31 cellular contexts compared by ENCODE assay signal in genomic region chr5:157020002-157020401, GRCh38. TPM values are rescaled to one million over a fixed set of nuclear protein-coding genes. Genes with fewer than 3 reads are reported as not detected.
"Had no signal": no experiment of that assay in that cellular context is flagged by ENCODE, and none has a peak within 500 bp of the region (broad histone marks: within the 10 kb centered on the region; RNA-seq: fewer than 3 reads in every experiment).

No MANE protein-coding gene starts in this region.

- H3K4me2 ChIP-seq: KMS-11, SK-N-SH had no signal

- H3K9me2 ChIP-seq: SK-N-SH had no signal

- H3K27ac ChIP-seq: ascending aorta, breast epithelium, KMS-11, Peyer's patch, SJSA1 had no signal

- H3K4me3 ChIP-seq: ascending aorta, breast epithelium, Peyer's patch, SJSA1 had no signal

- DNase-seq: activated CD4-positive, alpha-beta T cell treated with anti-CD3 and anti-CD28 coated beads for 48 hours; activated CD4-positive, alpha-beta T cell treated with anti-CD3 and anti-CD28 coated beads, Interleukin-2, amount 50 U/mL, for 48 hours; activated CD8-positive, alpha-beta memory T cell treated with anti-CD3 and anti-CD28 coated beads for 24 hours; activated CD8-positive, alpha-beta memory T cell treated with anti-CD3 and anti-CD28 coated beads, Interleukin-2, amount 10 ng/mL, durations not matched to agents 7 days and 5 days; activated CD8-positive, alpha-beta memory T cell treated with anti-CD3 and anti-CD28 coated beads, Interleukin-2, amount 50 U/mL, for 48 hours; activated gamma-delta T cell treated with Interleukin-2 at 50 U/mL for 16 hours; activated naive CD4-positive, alpha-beta T cell treated with anti-CD3 and anti-CD28 coated beads for 36 hours; activated T-cell treated with anti-CD3 and anti-CD28 coated beads, Interleukin-2, amount 50 U/mL, for 1 hour; amniotic stem cell; MM.1S; MV-4-11; NCI-H1436 treated with DMSO at 0.1 percent for 48 hours; NCI-H1694 treated with DMSO at 0.1 percent for 48 hours; NCI-H2029; NCI-H345; NCI-H524 treated with DMSO at 0.1 percent for 48 hours; Peyer's patch; RPMI8226; SHP77 treated with DMSO at 0.1 percent for 48 hours; SK-N-SH had no signal

- ATAC-seq: activated CD4-positive, CD25-positive, alpha-beta regulatory T cell treated with anti-CD3 and anti-CD28 coated beads, Interleukin-2, amount 50 U/mL, for 24 hours; activated CD8-positive, alpha-beta memory T cell treated with anti-CD3 and anti-CD28 coated beads, Interleukin-2, amount 10 ng/mL, durations not matched to agents 7 days and 5 days; WTC11 had no signal

- H3K27me3 ChIP-seq: ascending aorta, breast epithelium, Peyer's patch, SJSA1 had no signal

- H3K4me1 ChIP-seq: ascending aorta, breast epithelium, Peyer's patch, SJSA1 had no signal

- H3K36me3 ChIP-seq: ascending aorta, breast epithelium, Peyer's patch, SJSA1 had no signal

- H3K4me3 Mint-ChIP-seq: activated CD8-positive, alpha-beta memory T cell treated with anti-CD3 and anti-CD28 coated beads, Interleukin-2, amount 10 ng/mL, durations not matched to agents 7 days and 5 days; activated naive CD4-positive, alpha-beta T cell treated with anti-CD3 and anti-CD28 coated beads for 36 hours; T-helper 1 cell treated with Interleukin-12 subunit alpha and Interleukin-12 subunit beta and Interleukin-4 antibody, amounts not matched to agents 30 μg/mL and 1 μg/mL, for 36 hours; T-helper 2 cell treated with Interferon-gamma antibody and Interleukin-4, amounts not matched to agents 5 μg/mL and 100 μg/mL, for 36 hours; WTC11 had no signal

- H3K27ac Mint-ChIP-seq: activated CD8-positive, alpha-beta memory T cell treated with anti-CD3 and anti-CD28 coated beads, Interleukin-2, amount 10 ng/mL, durations not matched to agents 7 days and 5 days; activated naive CD4-positive, alpha-beta T cell treated with anti-CD3 and anti-CD28 coated beads for 36 hours; WTC11 had no signal

- H3K9me3 ChIP-seq: Peyer's patch, SJSA1, SK-N-SH had no signal

- H3K9ac ChIP-seq: KMS-11, SK-N-SH had no signal

RNA-seq across cellular contexts. Expression of gene HAVCR1, which starts 38.9 kb away (rescaled TPM):
- total RNA-seq: ascending aorta, LHCN-M2, NCI-H460, Peyer's patch, SJSA1, WTC11 had no signal
- polyA plus RNA-seq: SK-N-SH had no signal

RNA-seq across cellular contexts. Expression of gene TIMD4, which starts 57.0 kb away (rescaled TPM):
- total RNA-seq: cardiac septum, LHCN-M2, NCI-H460, SJSA1 had no signal
- polyA plus RNA-seq: SK-N-SH had no signal
